7 cellular contexts compared by ENCODE assay signal in the genomic region with DNA sequence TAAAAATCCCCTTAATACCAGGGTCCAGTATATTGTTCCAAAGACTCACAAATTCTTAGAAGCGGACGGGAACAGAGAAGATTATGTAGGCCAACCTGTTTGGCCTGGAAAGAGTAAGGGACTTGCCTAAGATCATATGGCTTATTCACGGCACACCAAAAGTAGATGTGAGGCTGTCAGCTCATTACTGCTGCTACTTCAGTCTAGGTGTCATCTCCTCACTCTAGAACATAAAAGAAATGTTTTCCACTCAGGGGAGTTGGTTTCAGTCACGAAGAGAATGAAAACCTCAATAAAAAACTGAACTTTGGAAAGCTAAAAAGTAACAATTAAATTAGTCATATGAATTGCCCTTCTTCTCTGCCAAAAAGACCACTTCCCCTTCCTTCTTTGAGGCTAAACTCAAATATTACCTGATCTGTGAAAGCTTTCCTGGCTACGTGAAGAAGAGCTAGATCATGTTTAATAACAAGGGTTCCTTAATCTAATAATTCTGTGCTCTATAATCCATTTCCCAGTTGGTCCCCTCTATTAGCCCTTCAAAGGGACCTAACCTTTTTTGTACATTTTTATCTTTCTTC. TPM values are rescaled to one million over a fixed set of nuclear protein-coding genes. Genes with fewer than 3 reads are reported as not detected.
DNase-seq lines count a peak whose midpoint lies in the region; ATAC-seq, FAIRE-seq and TF ChIP-seq lines count a peak whose summit lies in the region.

No MANE protein-coding gene starts in this region.

- POLR2A ChIA-PET in HEK293 (lab: Yijun Ruan, JAX) (interaction anchor here (0.6 to 1.7 kb wide), 5 partner anchors 12 to 1805 kb away, joined by 3 to 13 read pairs (median 6); partner anchors contain the start of gene SEL1L), PC-3 (lab: Charles Lee; ENCODE audit: unreplicated experiment) (interaction anchor here (0.7 kb wide), 1 partner anchor 277 kb away, joined by 3 read pairs; no protein-coding TSS in a partner anchor)

- BruUV-seq in PC-3 (replicated peaks; lab: Mats Ljungman, UMichigan): no TSS peak

- H2BK120ac ChIP-seq in trophoblast cell (ENCODE audit: insufficient read depth, low read length, poor library complexity): no peak overlapping the region

- H3K4ac ChIP-seq in trophoblast cell (ENCODE audit: low read depth, low read length): no peak overlapping the region

- H3K23ac ChIP-seq in trophoblast cell (ENCODE audit: low read length): no peak overlapping the region

- DNase-seq in PC-3: peak; percentile 27
- DNase-seq in epithelial cell of esophagus (ENCODE audit: low read depth): peak; percentile 8
- peak; percentile 49 to 79 for DNase-seq in trophoblast cell
- no peak for DNase-seq in kidney tubule cell (ENCODE audit: low spot score)
- DNase-seq in urothelium cell line (ENCODE audit: low spot score): no peak

- peak overlapping the region; percentile 33; the same call in 1 of the 2 replicates for H3K9ac ChIP-seq in PC-3 (ENCODE audit: low read length)
- H3K9ac ChIP-seq in trophoblast cell (ENCODE audit: low read length): peak overlapping the region; percentile 76

- H3K4me3 ChIP-seq in HEK293 (ENCODE audit: low read depth, low read length) (peak overlapping the region; percentile 40), PC-3 (ENCODE audit: low read length) (peak overlapping the region; percentile 91), epithelial cell of esophagus (ENCODE audit: low read length) (peak overlapping the region; percentile 73), trophoblast cell (ENCODE audit: low read depth, low read length) (no peak overlapping the region)

- H3K9me3 ChIP-seq in HEK293 (ENCODE audit: control insufficient read depth, insufficient read depth, low read depth, low read length) (no peaks in the 10 kb centered on the region), PC-3 (ENCODE audit: low read length) (no peaks in the 10 kb centered on the region), trophoblast cell (ENCODE audit: insufficient read depth, low read depth, low read length) (no peaks in the 10 kb centered on the region)

- H2AFZ ChIP-seq in PC-3 (ENCODE audit: low read length) (peak overlapping the region; percentile 91), trophoblast cell (ENCODE audit: insufficient read depth, low read length, poor library complexity) (peak overlapping the region; percentile 79)

- no peak overlapping the region for H2BK5ac ChIP-seq in trophoblast cell (ENCODE audit: low read depth, low read length, poor library complexity)

- no peak for FAIRE-seq in urothelium cell line (lab: Jason Lieb, UNC)

- H3K4me1 ChIP-seq in HEK293 (ENCODE audit: control insufficient read depth, insufficient read depth, low read length): peaks cover 9% of the 10 kb centered on the region
- H3K4me1 ChIP-seq in PC-3 (ENCODE audit: insufficient read depth, low read length): peaks cover 23% of the 10 kb centered on the region
- no peaks in the 10 kb centered on the region for H3K4me1 ChIP-seq in trophoblast cell (ENCODE audit: control insufficient read depth in 1 of 2, insufficient read depth in 2 of 2, low read length in 2 of 2)

- TF ChIP-seq CTCF in HEK293 (tag by site-specific recombination; IDR thresholded peaks at IDR 0.05) (no peak), PC-3 (conservative IDR thresholded peaks at IDR 0.05; ENCODE audit: low read depth, low read length) (no peak), epithelial cell of esophagus (IDR thresholded peaks at IDR 0.05; ENCODE audit: insufficient read depth, low read depth, low read length, missing control alignments) (no peak)

- H3K4me2 ChIP-seq in PC-3 (ENCODE audit: low read length) (peak overlapping the region; percentile 77), trophoblast cell (ENCODE audit: low read length) (peak overlapping the region; percentile 66)

- H3K79me1 ChIP-seq in trophoblast cell (ENCODE audit: low read length): peaks cover 3% of the 10 kb centered on the region

- peak overlapping the region; percentile 68 for H4K12ac ChIP-seq in trophoblast cell (ENCODE audit: low read depth, low read length)

- H3K36me3 ChIP-seq in HEK293 (ENCODE audit: control insufficient read depth in 2 of 2, insufficient read depth in 1 of 2, low read length in 2 of 2) (peaks cover 0 to 7% of the 10 kb centered on the region in 2 experiments; a peak in 2 of 3 replicates), PC-3 (ENCODE audit: low read depth, low read length) (no peaks in the 10 kb centered on the region), trophoblast cell (ENCODE audit: control insufficient read depth in 1 of 2, insufficient read depth in 2 of 2, low read length in 2 of 2) (peaks cover 0 to 1% of the 10 kb centered on the region in 2 experiments)

- ATAC-seq in GM18517 (IDR thresholded peaks at IDR 0.05; ENCODE audit: unreplicated experiment) (peak; percentile 7), PC-3 (no peak)

- no peaks in the 10 kb centered on the region for H3F3A ChIP-seq in PC-3 (ENCODE audit: low read length, unreplicated experiment)

- H2BK12ac ChIP-seq in trophoblast cell (ENCODE audit: low read length): no peak overlapping the region

- intact Hi-C loops in PC-3 (cut with micrococcal nuclease): loop anchor here (5.0 kb wide), 1 partner anchor 265 kb away; no protein-coding TSS in a partner anchor

- H4K8ac ChIP-seq in trophoblast cell (ENCODE audit: low read depth, low read length): peak overlapping the region; percentile 79

- H3K27me3 ChIP-seq in PC-3 (ENCODE audit: low read length) (no peaks in the 10 kb centered on the region), trophoblast cell (ENCODE audit: insufficient read depth, low read length) (no peaks in the 10 kb centered on the region)

- H3K79me2 ChIP-seq in PC-3 (ENCODE audit: low read length): peaks cover 25% of the 10 kb centered on the region
- H3K79me2 ChIP-seq in trophoblast cell (ENCODE audit: control insufficient read depth, insufficient read depth, low read length, poor library complexity): peaks cover 2% of the 10 kb centered on the region

- peak overlapping the region; percentile 26; the same call in 1 of the 2 replicates for H3K27ac ChIP-seq in HEK293 (ENCODE audit: extremely low read depth, low read depth, low read length)
- H3K27ac ChIP-seq in PC-3 (ENCODE audit: low read length): no peak overlapping the region; the same call in 1 of the 2 replicates
- H3K27ac ChIP-seq in trophoblast cell (ENCODE audit: low read depth, low read length): no peak overlapping the region

- H4K91ac ChIP-seq in trophoblast cell (ENCODE audit: low read depth, low read length): no peak overlapping the region

- H2AK5ac ChIP-seq in trophoblast cell (ENCODE audit: low read length): no peak overlapping the region

- H3K18ac ChIP-seq in trophoblast cell (ENCODE audit: low read length): no peak overlapping the region

- no peaks in the 10 kb centered on the region for H3K9me2 ChIP-seq in PC-3 (replicated peaks; ENCODE audit: low read length)

- no peaks in the 10 kb centered on the region for H4K20me1 ChIP-seq in PC-3 (ENCODE audit: low read length)

- no CpG with 5 or more reads among the region's 5 CpGs for WGBS in trophoblast cell (ENCODE audit: extremely low coverage, insufficient coverage, insufficient read length)

- CTCF ChIA-PET in HEK293 (lab: Yijun Ruan, JAX): interaction anchor here (0.7 kb wide), 1 partner anchor 12 kb away, joined by 3 read pairs; no protein-coding TSS in a partner anchor
- CTCF ChIA-PET in PC-3 (lab: Charles Lee): interaction anchor here (1.2 kb wide), 1 partner anchor 45 kb away, joined by 7 read pairs; no protein-coding TSS in a partner anchor

- H3K14ac ChIP-seq in trophoblast cell (ENCODE audit: low read length): no peak overlapping the region

TF ChIP-seq in HEK293, 187 proteins besides CTCF, POLR2A, EP300 and RAD21:
- TF ChIP-seq ZSCAN5A (tag by site-specific recombination; IDR thresholded peaks at IDR 0.05): no peak
- no peak for TF ChIP-seq ZNF184 (tag by site-specific recombination; IDR thresholded peaks at IDR 0.05)
- TF ChIP-seq SP7 (tag by site-specific recombination; IDR thresholded peaks at IDR 0.05): no peak
- TF ChIP-seq GFI1B (tag by site-specific recombination; IDR thresholded peaks at IDR 0.05): no peak
- no peak for TF ChIP-seq ZNF311 (tag by site-specific recombination; IDR thresholded peaks at IDR 0.05; ENCODE audit: borderline replicate concordance)
- TF ChIP-seq ZNF580 (tag by site-specific recombination; IDR thresholded peaks at IDR 0.05): no peak

RNA-seq across cellular contexts. Expression of gene CEP128, which starts 0.7 kb away (rescaled TPM):
- total RNA-seq in PC-3 (2014; rRNA removed): 11.6 and 14.0 TPM in 2 replicates
- 4.5 and 4.6 TPM in 2 replicates for polyA plus RNA-seq in trophoblast cell (2013)

RNA-seq across cellular contexts. Expression of gene TSHR, which starts 13.2 kb away (rescaled TPM):
- not detected in 2 replicates for total RNA-seq in PC-3 (2014; rRNA removed)
- polyA plus RNA-seq in trophoblast cell (2013): 0.04 TPM in 1 of 2 replicates, not detected in the other

Comparison
In these comparisons a context has a peak if more than half of its experiments do, and no peak if none do; other contexts are left out.
1. DNase-seq: peak in PC-3 (single experiment), epithelial cell of esophagus (single experiment) and trophoblast cell (2 of 2); none in kidney tubule cell (single experiment) and urothelium cell line (single experiment).